20 cellular contexts compared by ENCODE assay signal in the genomic region with DNA sequence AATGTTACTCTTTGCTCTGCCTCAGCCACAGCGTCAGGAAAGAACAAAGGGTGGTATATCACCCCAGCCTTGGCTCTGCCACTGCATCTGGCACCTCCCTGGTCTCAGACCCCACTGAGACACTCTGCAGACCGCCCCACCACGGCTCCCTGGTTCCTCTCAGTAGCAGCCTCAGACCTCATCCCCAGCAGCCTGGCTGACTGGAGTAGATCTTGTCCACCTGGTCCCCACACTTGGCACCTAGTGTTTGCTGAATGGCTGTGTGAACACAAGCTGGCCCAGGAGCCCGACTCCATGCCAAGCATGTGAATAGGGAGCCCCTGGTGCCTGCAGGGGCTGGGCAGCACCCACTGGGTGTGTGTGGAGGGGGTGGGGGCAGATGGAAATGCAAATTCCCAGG. TPM values are rescaled to one million over a fixed set of nuclear protein-coding genes. Genes with fewer than 3 reads are reported as not detected.
"Had no signal": no experiment of that assay in that cellular context is flagged by ENCODE, and none has a peak within 500 bp of the region (broad histone marks: within the 10 kb centered on the region; RNA-seq: fewer than 3 reads in every experiment).

No MANE protein-coding gene starts in this region.

- H3K36me3 Mint-ChIP-seq: natural killer cell had no signal

- H3K4me1 Mint-ChIP-seq: activated CD8-positive, alpha-beta memory T cell treated with anti-CD3 and anti-CD28 coated beads, Interleukin-2, amount 10 ng/mL, durations not matched to agents 7 days and 5 days had no signal

- H3K9me3 Mint-ChIP-seq: activated CD4-positive, alpha-beta memory T cell treated with anti-CD3 and anti-CD28 coated beads, Interleukin-2, amount 10 ng/mL, durations not matched to agents 7 days and 5 days; activated T-helper 17 cell treated with anti-CD3 and anti-CD28 coated beads, Interleukin-2, amount 50 U/mL, for 72 hours; natural killer cell had no signal

- H3K4me3 Mint-ChIP-seq: activated CD4-positive, alpha-beta memory T cell treated with anti-CD3 and anti-CD28 coated beads, Interleukin-2, amount 10 ng/mL, durations not matched to agents 7 days and 5 days; activated CD8-positive, alpha-beta memory T cell treated with anti-CD3 and anti-CD28 coated beads, Interleukin-2, amount 10 ng/mL, durations not matched to agents 7 days and 5 days; activated T-helper 17 cell treated with anti-CD3 and anti-CD28 coated beads, Interleukin-2, amount 50 U/mL, for 72 hours; natural killer cell had no signal

- H3K27me3 ChIP-seq: tibial nerve had no signal

- ATAC-seq: activated CD8-positive, alpha-beta memory T cell treated with anti-CD3 and anti-CD28 coated beads, Interleukin-2, amount 10 ng/mL, durations not matched to agents 7 days and 5 days; activated T-helper 17 cell treated with anti-CD3 and anti-CD28 coated beads, Interleukin-2, amount 50 U/mL, for 72 hours; left cardiac atrium; lower lobe of right lung; natural killer cell; stimulated activated naive CD8-positive, alpha-beta T cell treated with anti-CD3 and anti-CD28 coated beads, Interleukin-15, Interleukin-2, amounts not matched to agents 100 U/mL and 50 U/mL, for 24 hours had no signal

- H3K4me3 ChIP-seq: lower lobe of right lung, tibial nerve had no signal

- FAIRE-seq: islet of Langerhans, urothelium cell line had no signal

- H3K9me3 ChIP-seq: lower lobe of right lung, tibial nerve had no signal

- DNase-seq: activated CD4-positive, alpha-beta memory T cell treated with anti-CD3 and anti-CD28 coated beads, Interleukin-2, amount 10 ng/mL, durations not matched to agents 7 days and 5 days; activated CD4-positive, alpha-beta T cell treated with anti-CD3 and anti-CD28 coated beads for 48 hours; activated CD4-positive, CD25-positive, alpha-beta regulatory T cell; activated CD8-positive, alpha-beta memory T cell treated with anti-CD3 and anti-CD28 coated beads, Interleukin-2, amount 10 ng/mL, durations not matched to agents 7 days and 5 days; activated naive CD4-positive, alpha-beta T cell treated with Interleukin-2 at 50 U/mL for 16 hours; activated T-cell treated with anti-CD3 and anti-CD28 coated beads, Interleukin-2, amount 50 U/mL, for 1 hour; left cardiac atrium; lower lobe of right lung; natural killer cell; stimulated activated CD4-positive, alpha-beta T cell treated with anti-CD3 and anti-CD28 coated beads, Interleukin-12 subunit alpha, Interleukin-12 subunit beta, amount 100 ng/mL, for 4 hours; stimulated activated CD4-positive, alpha-beta T cell treated with anti-CD3 and anti-CD28 coated beads, Interleukin-1b, Interleukin-23, amount 100 ng/mL, for 48 hours; stimulated activated CD8-positive, alpha-beta memory T cell treated with anti-CD3 and anti-CD28 coated beads, Interleukin-4, amount 100 ng/mL, for 48 hours; stimulated activated naive CD8-positive, alpha-beta T cell treated with anti-CD3 and anti-CD28 coated beads, Interleukin-15, Interleukin-2, amounts not matched to agents 100 U/mL and 50 U/mL, for 24 hours; T-helper 9 cell had no signal

- H3K27ac ChIP-seq: lower lobe of right lung, tibial nerve had no signal

- H3K27ac Mint-ChIP-seq: activated CD4-positive, alpha-beta memory T cell treated with anti-CD3 and anti-CD28 coated beads, Interleukin-2, amount 10 ng/mL, durations not matched to agents 7 days and 5 days; activated CD8-positive, alpha-beta memory T cell treated with anti-CD3 and anti-CD28 coated beads, Interleukin-2, amount 10 ng/mL, durations not matched to agents 7 days and 5 days; activated T-helper 17 cell treated with anti-CD3 and anti-CD28 coated beads, Interleukin-2, amount 50 U/mL, for 72 hours; natural killer cell had no signal

RNA-seq across cellular contexts. Expression of a gene that starts 2.1 kb away (rescaled TPM):
- total RNA-seq: activated CD4-positive, alpha-beta memory T cell treated with anti-CD3 and anti-CD28 coated beads, Interleukin-2, amount 10 ng/mL, durations not matched to agents 7 days and 5 days; activated CD8-positive, alpha-beta memory T cell treated with anti-CD3 and anti-CD28 coated beads, Interleukin-2, amount 10 ng/mL, durations not matched to agents 7 days and 5 days; activated T-helper 17 cell treated with anti-CD3 and anti-CD28 coated beads, Interleukin-2, amount 50 U/mL, for 72 hours; dermis microvascular lymphatic vessel endothelial cell; glomerular endothelial cell; natural killer cell had no signal
